1 cellular context compared by ENCODE assay signal in the genomic region with DNA sequence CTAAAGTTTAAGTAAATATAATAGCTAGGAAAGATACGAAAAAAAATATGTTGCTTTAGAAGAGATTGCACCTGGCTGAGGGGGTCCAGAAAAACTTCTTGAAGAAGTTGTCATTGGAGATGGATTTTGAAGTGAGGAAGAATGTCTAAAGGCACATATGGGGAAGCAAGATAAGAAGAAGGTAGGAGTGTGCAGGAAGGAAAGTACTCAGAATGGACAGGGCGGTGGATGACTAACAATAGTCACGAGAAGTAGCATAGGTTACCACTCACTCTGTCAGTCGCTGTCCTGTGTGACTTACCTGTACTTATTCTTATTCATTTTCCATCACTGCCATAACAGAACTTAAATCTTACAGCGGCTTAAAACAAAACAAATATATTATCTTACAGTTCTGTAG.
A peak's percentile ranks its signal among the peaks of the same experiment; 100 is the strongest.
TF ChIP-seq lines count a peak whose summit lies in the region.

No MANE protein-coding gene starts in this region.

TF ChIP-seq in K562, 482 proteins besides CTCF, POLR2A, EP300 and RAD21 (continued from another document and continues in another):
- TF ChIP-seq, protein P1, sequence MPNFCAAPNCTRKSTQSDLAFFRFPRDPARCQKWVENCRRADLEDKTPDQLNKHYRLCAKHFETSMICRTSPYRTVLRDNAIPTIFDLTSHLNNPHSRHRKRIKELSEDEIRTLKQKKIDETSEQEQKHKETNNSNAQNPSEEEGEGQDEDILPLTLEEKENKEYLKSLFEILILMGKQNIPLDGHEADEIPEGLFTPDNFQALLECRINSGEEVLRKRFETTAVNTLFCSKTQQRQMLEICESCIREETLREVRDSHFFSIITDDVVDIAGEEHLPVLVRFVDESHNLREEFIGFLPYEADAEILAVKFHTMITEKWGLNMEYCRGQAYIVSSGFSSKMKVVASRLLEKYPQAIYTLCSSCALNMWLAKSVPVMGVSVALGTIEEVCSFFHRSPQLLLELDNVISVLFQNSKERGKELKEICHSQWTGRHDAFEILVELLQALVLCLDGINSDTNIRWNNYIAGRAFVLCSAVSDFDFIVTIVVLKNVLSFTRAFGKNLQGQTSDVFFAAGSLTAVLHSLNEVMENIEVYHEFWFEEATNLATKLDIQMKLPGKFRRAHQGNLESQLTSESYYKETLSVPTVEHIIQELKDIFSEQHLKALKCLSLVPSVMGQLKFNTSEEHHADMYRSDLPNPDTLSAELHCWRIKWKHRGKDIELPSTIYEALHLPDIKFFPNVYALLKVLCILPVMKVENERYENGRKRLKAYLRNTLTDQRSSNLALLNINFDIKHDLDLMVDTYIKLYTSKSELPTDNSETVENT (CRISPR knock-in tag; IDR thresholded peaks at IDR 0.05) = no peak
- no peak for TF ChIP-seq MAFK (IDR thresholded peaks at IDR 0.05; ENCODE audit: low read length)
- no peak for TF ChIP-seq HOXB6 (CRISPR knock-in tag; IDR thresholded peaks at IDR 0.05; ENCODE audit: borderline replicate concordance)
- peak; percentile 40; the same call in 1 of the 2 replicates for TF ChIP-seq FOXM1 (IDR thresholded peaks at IDR 0.05; ENCODE audit: low read depth)
- TF ChIP-seq FOXM1 (CRISPR knock-in tag; IDR thresholded peaks at IDR 0.05; ENCODE audit: low read depth) = no peak
- TF ChIP-seq, protein P2, sequence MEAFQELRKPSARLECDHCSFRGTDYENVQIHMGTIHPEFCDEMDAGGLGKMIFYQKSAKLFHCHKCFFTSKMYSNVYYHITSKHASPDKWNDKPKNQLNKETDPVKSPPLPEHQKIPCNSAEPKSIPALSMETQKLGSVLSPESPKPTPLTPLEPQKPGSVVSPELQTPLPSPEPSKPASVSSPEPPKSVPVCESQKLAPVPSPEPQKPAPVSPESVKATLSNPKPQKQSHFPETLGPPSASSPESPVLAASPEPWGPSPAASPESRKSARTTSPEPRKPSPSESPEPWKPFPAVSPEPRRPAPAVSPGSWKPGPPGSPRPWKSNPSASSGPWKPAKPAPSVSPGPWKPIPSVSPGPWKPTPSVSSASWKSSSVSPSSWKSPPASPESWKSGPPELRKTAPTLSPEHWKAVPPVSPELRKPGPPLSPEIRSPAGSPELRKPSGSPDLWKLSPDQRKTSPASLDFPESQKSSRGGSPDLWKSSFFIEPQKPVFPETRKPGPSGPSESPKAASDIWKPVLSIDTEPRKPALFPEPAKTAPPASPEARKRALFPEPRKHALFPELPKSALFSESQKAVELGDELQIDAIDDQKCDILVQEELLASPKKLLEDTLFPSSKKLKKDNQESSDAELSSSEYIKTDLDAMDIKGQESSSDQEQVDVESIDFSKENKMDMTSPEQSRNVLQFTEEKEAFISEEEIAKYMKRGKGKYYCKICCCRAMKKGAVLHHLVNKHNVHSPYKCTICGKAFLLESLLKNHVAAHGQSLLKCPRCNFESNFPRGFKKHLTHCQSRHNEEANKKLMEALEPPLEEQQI (IDR thresholded peaks at IDR 0.05) = 0 out of 2 replicates have a peak, but pooled peaks have one; percentile 31
- TF ChIP-seq SMARCC2 (IDR thresholded peaks at IDR 0.05; ENCODE audit: low read depth) = peak; percentile 90
- TF ChIP-seq, protein P3, sequence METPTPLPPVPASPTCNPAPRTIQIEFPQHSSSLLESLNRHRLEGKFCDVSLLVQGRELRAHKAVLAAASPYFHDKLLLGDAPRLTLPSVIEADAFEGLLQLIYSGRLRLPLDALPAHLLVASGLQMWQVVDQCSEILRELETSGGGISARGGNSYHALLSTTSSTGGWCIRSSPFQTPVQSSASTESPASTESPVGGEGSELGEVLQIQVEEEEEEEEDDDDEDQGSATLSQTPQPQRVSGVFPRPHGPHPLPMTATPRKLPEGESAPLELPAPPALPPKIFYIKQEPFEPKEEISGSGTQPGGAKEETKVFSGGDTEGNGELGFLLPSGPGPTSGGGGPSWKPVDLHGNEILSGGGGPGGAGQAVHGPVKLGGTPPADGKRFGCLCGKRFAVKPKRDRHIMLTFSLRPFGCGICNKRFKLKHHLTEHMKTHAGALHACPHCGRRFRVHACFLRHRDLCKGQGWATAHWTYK (CRISPR knock-in tag; IDR thresholded peaks at IDR 0.05) = no peak
- TF ChIP-seq, protein P4, sequence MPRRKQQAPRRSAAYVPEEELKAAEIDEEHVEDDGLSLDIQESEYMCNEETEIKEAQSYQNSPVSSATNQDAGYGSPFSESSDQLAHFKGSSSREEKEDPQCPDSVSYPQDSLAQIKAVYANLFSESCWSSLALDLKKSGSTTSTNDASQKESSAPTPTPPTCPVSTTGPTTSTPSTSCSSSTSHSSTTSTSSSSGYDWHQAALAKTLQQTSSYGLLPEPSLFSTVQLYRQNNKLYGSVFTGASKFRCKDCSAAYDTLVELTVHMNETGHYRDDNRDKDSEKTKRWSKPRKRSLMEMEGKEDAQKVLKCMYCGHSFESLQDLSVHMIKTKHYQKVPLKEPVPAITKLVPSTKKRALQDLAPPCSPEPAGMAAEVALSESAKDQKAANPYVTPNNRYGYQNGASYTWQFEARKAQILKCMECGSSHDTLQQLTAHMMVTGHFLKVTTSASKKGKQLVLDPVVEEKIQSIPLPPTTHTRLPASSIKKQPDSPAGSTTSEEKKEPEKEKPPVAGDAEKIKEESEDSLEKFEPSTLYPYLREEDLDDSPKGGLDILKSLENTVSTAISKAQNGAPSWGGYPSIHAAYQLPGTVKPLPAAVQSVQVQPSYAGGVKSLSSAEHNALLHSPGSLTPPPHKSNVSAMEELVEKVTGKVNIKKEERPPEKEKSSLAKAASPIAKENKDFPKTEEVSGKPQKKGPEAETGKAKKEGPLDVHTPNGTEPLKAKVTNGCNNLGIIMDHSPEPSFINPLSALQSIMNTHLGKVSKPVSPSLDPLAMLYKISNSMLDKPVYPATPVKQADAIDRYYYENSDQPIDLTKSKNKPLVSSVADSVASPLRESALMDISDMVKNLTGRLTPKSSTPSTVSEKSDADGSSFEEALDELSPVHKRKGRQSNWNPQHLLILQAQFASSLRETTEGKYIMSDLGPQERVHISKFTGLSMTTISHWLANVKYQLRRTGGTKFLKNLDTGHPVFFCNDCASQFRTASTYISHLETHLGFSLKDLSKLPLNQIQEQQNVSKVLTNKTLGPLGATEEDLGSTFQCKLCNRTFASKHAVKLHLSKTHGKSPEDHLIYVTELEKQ (CRISPR knock-in tag; IDR thresholded peaks at IDR 0.05) = no peak
- TF ChIP-seq ETV1 (tag; conservative IDR thresholded peaks at IDR 0.05; ENCODE audit: low read depth) = peak; percentile 79
- peak; percentile 97 for TF ChIP-seq ZEB2 (IDR thresholded peaks at IDR 0.05)
- TF ChIP-seq SOX6 (IDR thresholded peaks at IDR 0.05) = peak; percentile 88
- TF ChIP-seq PHB2 (IDR thresholded peaks at IDR 0.05; ENCODE audit: low read depth) = peak; percentile 85
- no peak for TF ChIP-seq GABPB1 (CRISPR knock-in tag; IDR thresholded peaks at IDR 0.05)
- peak; percentile 83 to 84 for TF ChIP-seq TRIM24 (IDR thresholded peaks at IDR 0.05)
- TF ChIP-seq KDM4B (IDR thresholded peaks at IDR 0.05; ENCODE audit: borderline replicate concordance in 2 of 2, low read depth in 1 of 2) = no peak
- TF ChIP-seq SAFB (IDR thresholded peaks at IDR 0.05; ENCODE audit: borderline replicate concordance, low read depth, low read length) = no peak
- TF ChIP-seq EGR1 (conservative IDR thresholded peaks at IDR 0.05) = peak; percentile 46
- peak; percentile 79 for TF ChIP-seq PML (IDR thresholded peaks at IDR 0.05; ENCODE audit: low read length)
- TF ChIP-seq, protein P5, sequence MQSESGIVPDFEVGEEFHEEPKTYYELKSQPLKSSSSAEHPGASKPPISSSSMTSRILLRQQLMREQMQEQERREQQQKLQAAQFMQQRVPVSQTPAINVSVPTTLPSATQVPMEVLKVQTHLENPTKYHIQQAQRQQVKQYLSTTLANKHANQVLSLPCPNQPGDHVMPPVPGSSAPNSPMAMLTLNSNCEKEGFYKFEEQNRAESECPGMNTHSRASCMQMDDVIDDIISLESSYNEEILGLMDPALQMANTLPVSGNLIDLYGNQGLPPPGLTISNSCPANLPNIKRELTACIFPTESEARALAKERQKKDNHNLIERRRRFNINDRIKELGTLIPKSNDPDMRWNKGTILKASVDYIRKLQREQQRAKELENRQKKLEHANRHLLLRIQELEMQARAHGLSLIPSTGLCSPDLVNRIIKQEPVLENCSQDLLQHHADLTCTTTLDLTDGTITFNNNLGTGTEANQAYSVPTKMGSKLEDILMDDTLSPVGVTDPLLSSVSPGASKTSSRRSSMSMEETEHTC (IDR thresholded peaks at IDR 0.05) = peak; percentile 90
- TF ChIP-seq TEAD1 (CRISPR knock-in tag; IDR thresholded peaks at IDR 0.05) = peak in 1 of 2 experiments; percentile 66; a peak in 1 of 4 replicates
- peak in 1 of 2 experiments; percentile 89; a peak in 2 of 4 replicates for TF ChIP-seq ARNT (IDR thresholded peaks at IDR 0.05)
- peak; percentile 84 for TF ChIP-seq TCF3 (CRISPR knock-in tag; IDR thresholded peaks at IDR 0.05)
- TF ChIP-seq SPI1 (IDR thresholded peaks at IDR 0.05; ENCODE audit: borderline replicate concordance, low read depth, low read length) = no peak
- 0 out of 2 replicates have a peak, but pooled peaks have one; percentile 18 for TF ChIP-seq MECOM (CRISPR knock-in tag; IDR thresholded peaks at IDR 0.05)
- TF ChIP-seq ZNF316 (IDR thresholded peaks at IDR 0.05) = 0 out of 2 replicates have a peak, but pooled peaks have one; percentile 8
- TF ChIP-seq DPF2 (IDR thresholded peaks at IDR 0.05) = peak; percentile 99
- TF ChIP-seq CBFA2T3 (IDR thresholded peaks at IDR 0.05) = peak; percentile 95
- TF ChIP-seq KDM5B (IDR thresholded peaks at IDR 0.05; ENCODE audit: insufficient replicate concordance, low read depth, low read length) = no peak
- TF ChIP-seq ARID1B (IDR thresholded peaks at IDR 0.05) = peak; percentile 99
- TF ChIP-seq SMARCA4 (IDR thresholded peaks at IDR 0.05) = peak; percentile 98
- TF ChIP-seq PURB (CRISPR knock-in tag; IDR thresholded peaks at IDR 0.05; ENCODE audit: low read depth) = no peak
- TF ChIP-seq NR2C1 (IDR thresholded peaks at IDR 0.05) = 0 out of 2 replicates have a peak, but pooled peaks have one; percentile 6
- TF ChIP-seq NR2C1 (tag; IDR thresholded peaks at IDR 0.05) = no peak
- peak; percentile 49; the same call in 1 of the 2 replicates for TF ChIP-seq NCOA1 (IDR thresholded peaks at IDR 0.05; ENCODE audit: low read depth)
- TF ChIP-seq TAL1 (IDR thresholded peaks at IDR 0.05) = peak; percentile 92
- TF ChIP-seq CCNT2 (IDR thresholded peaks at IDR 0.05; ENCODE audit: borderline replicate concordance, extremely low read depth, insufficient read length, low read depth, low read length) = peak; percentile 66
- TF ChIP-seq, protein P6, sequence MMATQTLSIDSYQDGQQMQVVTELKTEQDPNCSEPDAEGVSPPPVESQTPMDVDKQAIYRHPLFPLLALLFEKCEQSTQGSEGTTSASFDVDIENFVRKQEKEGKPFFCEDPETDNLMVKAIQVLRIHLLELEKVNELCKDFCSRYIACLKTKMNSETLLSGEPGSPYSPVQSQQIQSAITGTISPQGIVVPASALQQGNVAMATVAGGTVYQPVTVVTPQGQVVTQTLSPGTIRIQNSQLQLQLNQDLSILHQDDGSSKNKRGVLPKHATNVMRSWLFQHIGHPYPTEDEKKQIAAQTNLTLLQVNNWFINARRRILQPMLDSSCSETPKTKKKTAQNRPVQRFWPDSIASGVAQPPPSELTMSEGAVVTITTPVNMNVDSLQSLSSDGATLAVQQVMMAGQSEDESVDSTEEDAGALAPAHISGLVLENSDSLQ (IDR thresholded peaks at IDR 0.05) = peak; percentile 71
- TF ChIP-seq, protein P7, sequence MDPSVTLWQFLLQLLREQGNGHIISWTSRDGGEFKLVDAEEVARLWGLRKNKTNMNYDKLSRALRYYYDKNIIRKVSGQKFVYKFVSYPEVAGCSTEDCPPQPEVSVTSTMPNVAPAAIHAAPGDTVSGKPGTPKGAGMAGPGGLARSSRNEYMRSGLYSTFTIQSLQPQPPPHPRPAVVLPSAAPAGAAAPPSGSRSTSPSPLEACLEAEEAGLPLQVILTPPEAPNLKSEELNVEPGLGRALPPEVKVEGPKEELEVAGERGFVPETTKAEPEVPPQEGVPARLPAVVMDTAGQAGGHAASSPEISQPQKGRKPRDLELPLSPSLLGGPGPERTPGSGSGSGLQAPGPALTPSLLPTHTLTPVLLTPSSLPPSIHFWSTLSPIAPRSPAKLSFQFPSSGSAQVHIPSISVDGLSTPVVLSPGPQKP (CRISPR knock-in tag; IDR thresholded peaks at IDR 0.05) = no peak
- TF ChIP-seq SRSF1 (IDR thresholded peaks at IDR 0.05; ENCODE audit: low read depth, low read length) = no peak
- TF ChIP-seq, protein P8, sequence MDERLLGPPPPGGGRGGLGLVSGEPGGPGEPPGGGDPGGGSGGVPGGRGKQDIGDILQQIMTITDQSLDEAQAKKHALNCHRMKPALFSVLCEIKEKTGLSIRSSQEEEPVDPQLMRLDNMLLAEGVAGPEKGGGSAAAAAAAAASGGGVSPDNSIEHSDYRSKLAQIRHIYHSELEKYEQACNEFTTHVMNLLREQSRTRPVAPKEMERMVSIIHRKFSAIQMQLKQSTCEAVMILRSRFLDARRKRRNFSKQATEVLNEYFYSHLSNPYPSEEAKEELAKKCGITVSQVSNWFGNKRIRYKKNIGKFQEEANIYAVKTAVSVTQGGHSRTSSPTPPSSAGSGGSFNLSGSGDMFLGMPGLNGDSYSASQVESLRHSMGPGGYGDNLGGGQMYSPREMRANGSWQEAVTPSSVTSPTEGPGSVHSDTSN (CRISPR knock-in tag; IDR thresholded peaks at IDR 0.05; ENCODE audit: low read depth) = no peak
- TF ChIP-seq, protein P8 (tag; conservative IDR thresholded peaks at IDR 0.05; ENCODE audit: low read depth) = peak; percentile 77
